In the genomic region with DNA sequence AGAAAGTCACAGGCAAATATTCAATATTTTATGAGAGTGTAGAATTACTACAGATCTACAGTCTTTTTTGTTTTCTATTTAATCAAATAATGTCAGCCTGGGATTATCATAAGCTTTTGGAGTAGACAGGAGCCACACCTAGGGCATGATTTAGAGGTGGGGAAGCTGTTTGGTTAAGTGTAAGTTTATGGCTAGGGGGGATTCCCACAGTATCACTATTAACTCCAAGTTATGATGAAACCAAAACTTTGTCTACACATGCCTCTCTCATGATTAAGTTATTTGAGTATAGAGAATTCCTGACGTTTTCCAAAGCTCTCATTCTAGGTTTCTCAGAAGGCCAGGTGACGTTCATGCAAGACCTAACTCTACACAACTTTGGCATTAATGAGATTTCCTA, we compare ENCODE assay signal across 15 cellular contexts. TPM values are rescaled to one million over a fixed set of nuclear protein-coding genes. Genes with fewer than 3 reads are reported as not detected.
A peak's percentile ranks its signal among the peaks of the same experiment; 100 is the strongest.
DNase-seq lines count a peak whose midpoint lies in the region; ATAC-seq, FAIRE-seq and TF ChIP-seq lines count a peak whose summit lies in the region.
"Had no signal": no experiment of that assay in that cellular context is flagged by ENCODE, and none has a peak within 500 bp of the region (broad histone marks: within the 10 kb centered on the region; RNA-seq: fewer than 3 reads in every experiment).

No MANE protein-coding gene starts in this region.

- FAIRE-seq in RCC 7860 (lab: Jason Lieb, UNC), result no peak
- FAIRE-seq: endometrium had no signal

- TF ChIP-seq CTCF in RWPE1 (conservative IDR thresholded peaks at IDR 0.05; ENCODE audit: low read depth), result no peak

- ATAC-seq in GM18858 (IDR thresholded peaks at IDR 0.05; ENCODE audit: unreplicated experiment) (peak; percentile 57), GM21367 (IDR thresholded peaks at IDR 0.05; ENCODE audit: unreplicated experiment) (peak; percentile 38), HG02938 (IDR thresholded peaks at IDR 0.05; ENCODE audit: unreplicated experiment) (peak; percentile 72)
- no peak for ATAC-seq in naive thymus-derived CD8-positive, alpha-beta T cell
- no peak for ATAC-seq in activated CD4-positive, CD25-positive, alpha-beta regulatory T cell treated with anti-CD3 and anti-CD28 coated beads, Interleukin-2, amount 50 U/mL, for 24 hours
- ATAC-seq: naive thymus-derived CD4-positive, alpha-beta T cell had no signal

- H3K9me3 Mint-ChIP-seq in naive thymus-derived CD8-positive, alpha-beta T cell, result peaks cover 0 to 4% (median 0%) of the 10 kb centered on the region in 9 donors
- H3K9me3 Mint-ChIP-seq: activated T-helper 2 cell treated with anti-CD3 and anti-CD28 coated beads, Interferon-gamma antibody, Interleukin-2, Interleukin-4, amounts not matched to agents 10 μg/mL and 5 μg/mL and 100 μg/mL, durations not matched to agents 14 hours and 24 hours and 36 hours; brain had no signal

- no peaks in the 10 kb centered on the region for H3K4me1 Mint-ChIP-seq in naive thymus-derived CD8-positive, alpha-beta T cell

- H3K4me3 Mint-ChIP-seq in naive thymus-derived CD8-positive, alpha-beta T cell, result no peak overlapping the region
- H3K4me3 Mint-ChIP-seq: brain; naive thymus-derived CD4-positive, alpha-beta T cell had no signal

- DNase-seq in RWPE1 (ENCODE audit: low spot score), result peak; percentile 42
- no peak for DNase-seq in RCC 7860 (ENCODE audit: low spot score)
- no peak for DNase-seq in anterior cingulate cortex (lab: John Stamatoyannopoulos, UW)
- no peak for DNase-seq in naive thymus-derived CD8-positive, alpha-beta T cell
- DNase-seq: activated CD4-positive, alpha-beta T cell treated with anti-CD3 and anti-CD28 coated beads for 4 hours; naive thymus-derived CD4-positive, alpha-beta T cell; stomach had no signal

- no peak overlapping the region for H3K27ac Mint-ChIP-seq in naive thymus-derived CD8-positive, alpha-beta T cell
- H3K27ac Mint-ChIP-seq: activated T-helper 2 cell treated with anti-CD3 and anti-CD28 coated beads, Interferon-gamma antibody, Interleukin-2, Interleukin-4, amounts not matched to agents 10 μg/mL and 5 μg/mL and 100 μg/mL, durations not matched to agents 14 hours and 24 hours and 36 hours; brain; naive thymus-derived CD4-positive, alpha-beta T cell had no signal

- no peaks in the 10 kb centered on the region for H3K36me3 Mint-ChIP-seq in naive thymus-derived CD8-positive, alpha-beta T cell
- H3K36me3 Mint-ChIP-seq: brain; naive thymus-derived CD4-positive, alpha-beta T cell had no signal

- H3K27ac ChIP-seq in RWPE1, result no peak overlapping the region
- H3K27ac ChIP-seq: BLaER1 treated with 17β-estradiol and CSF1 and Interleukin-3, amounts not matched to agents 10 nM and 100 nM; stomach had no signal

- H3K27me3 Mint-ChIP-seq in naive thymus-derived CD8-positive, alpha-beta T cell, result peaks cover 4 to 43% (median 29%) of the 10 kb centered on the region in 5 donors

- POLR2A ChIA-PET in RWPE1 (lab: Yijun Ruan, JAX; ENCODE audit: low non-redundant PET), result no interaction called here
- POLR2A ChIA-PET in naive thymus-derived CD8-positive, alpha-beta T cell (lab: Charles Lee), result no interaction called here

- CTCF ChIA-PET in RWPE1 (lab: Yijun Ruan, JAX), result no interaction called here

RNA-seq across cellular contexts. Expression of gene SERPINB10, which starts 2.1 kb away (rescaled TPM):
- total RNA-seq in naive thymus-derived CD8-positive, alpha-beta T cell, result not detected
- not detected for polyA plus RNA-seq in naive thymus-derived CD8-positive, alpha-beta T cell
- total RNA-seq: activated T-helper 2 cell treated with anti-CD3 and anti-CD28 coated beads, Interferon-gamma antibody, Interleukin-2, Interleukin-4, amounts not matched to agents 10 μg/mL and 5 μg/mL and 100 μg/mL, durations not matched to agents 14 hours and 24 hours and 36 hours had no signal
- polyA plus RNA-seq: naive thymus-derived CD4-positive, alpha-beta T cell had no signal

RNA-seq across cellular contexts. Expression of gene SERPINB2, which starts 22.4 kb away (rescaled TPM):
- total RNA-seq in naive thymus-derived CD8-positive, alpha-beta T cell, result 1 to 10 TPM; 1.5 to 1.9 TPM
- under 1 TPM in 1 of 3 donors, not detected in 2; 0.09 TPM for polyA plus RNA-seq in naive thymus-derived CD8-positive, alpha-beta T cell
- total RNA-seq: activated T-helper 2 cell treated with anti-CD3 and anti-CD28 coated beads, Interferon-gamma antibody, Interleukin-2, Interleukin-4, amounts not matched to agents 10 μg/mL and 5 μg/mL and 100 μg/mL, durations not matched to agents 14 hours and 24 hours and 36 hours had no signal
- polyA plus RNA-seq: naive thymus-derived CD4-positive, alpha-beta T cell had no signal

RNA-seq across cellular contexts. Expression of gene HMSD, which starts 39.2 kb away (rescaled TPM):
- not detected for total RNA-seq in naive thymus-derived CD8-positive, alpha-beta T cell
- not detected for polyA plus RNA-seq in naive thymus-derived CD8-positive, alpha-beta T cell
- total RNA-seq: stomach had no signal
- polyA plus RNA-seq: naive thymus-derived CD4-positive, alpha-beta T cell had no signal

Comparison
In these comparisons a context has a peak if more than half of its experiments do, and no peak if none do; other contexts are left out.
1. ATAC-seq: peak in GM18858 (single experiment), GM21367 (single experiment) and HG02938 (single experiment); none in naive thymus-derived CD8-positive, alpha-beta T cell (0 of 2) and activated CD4-positive, CD25-positive, alpha-beta regulatory T cell treated with anti-CD3 and anti-CD28 coated beads, Interleukin-2, amount 50 U/mL, for 24 hours (0 of 2).